1 cellular context compared by ENCODE assay signal in genomic region chr6:4727671-4728435, GRCh38.
TF ChIP-seq lines count a peak whose summit lies in the region.

No MANE protein-coding gene starts in this region.

TF ChIP-seq in K562, 482 proteins besides CTCF, POLR2A, EP300 and RAD21 (continued from another document):
- TF ChIP-seq, protein P1, sequence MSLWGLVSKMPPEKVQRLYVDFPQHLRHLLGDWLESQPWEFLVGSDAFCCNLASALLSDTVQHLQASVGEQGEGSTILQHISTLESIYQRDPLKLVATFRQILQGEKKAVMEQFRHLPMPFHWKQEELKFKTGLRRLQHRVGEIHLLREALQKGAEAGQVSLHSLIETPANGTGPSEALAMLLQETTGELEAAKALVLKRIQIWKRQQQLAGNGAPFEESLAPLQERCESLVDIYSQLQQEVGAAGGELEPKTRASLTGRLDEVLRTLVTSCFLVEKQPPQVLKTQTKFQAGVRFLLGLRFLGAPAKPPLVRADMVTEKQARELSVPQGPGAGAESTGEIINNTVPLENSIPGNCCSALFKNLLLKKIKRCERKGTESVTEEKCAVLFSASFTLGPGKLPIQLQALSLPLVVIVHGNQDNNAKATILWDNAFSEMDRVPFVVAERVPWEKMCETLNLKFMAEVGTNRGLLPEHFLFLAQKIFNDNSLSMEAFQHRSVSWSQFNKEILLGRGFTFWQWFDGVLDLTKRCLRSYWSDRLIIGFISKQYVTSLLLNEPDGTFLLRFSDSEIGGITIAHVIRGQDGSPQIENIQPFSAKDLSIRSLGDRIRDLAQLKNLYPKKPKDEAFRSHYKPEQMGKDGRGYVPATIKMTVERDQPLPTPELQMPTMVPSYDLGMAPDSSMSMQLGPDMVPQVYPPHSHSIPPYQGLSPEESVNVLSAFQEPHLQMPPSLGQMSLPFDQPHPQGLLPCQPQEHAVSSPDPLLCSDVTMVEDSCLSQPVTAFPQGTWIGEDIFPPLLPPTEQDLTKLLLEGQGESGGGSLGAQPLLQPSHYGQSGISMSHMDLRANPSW (CRISPR knock-in tag; IDR thresholded peaks at IDR 0.05): no peak
- no peak for TF ChIP-seq BRF2 (IDR thresholded peaks at IDR 0.05; ENCODE audit: borderline replicate concordance, insufficient read depth, insufficient read length)
- no peak for TF ChIP-seq ZNF274 (IDR thresholded peaks at IDR 0.05; ENCODE audit: borderline replicate concordance, low read depth, low read length)
- no peak for TF ChIP-seq ZNF133 (CRISPR knock-in tag; IDR thresholded peaks at IDR 0.05)
